10 cellular contexts compared by ENCODE assay signal in the genomic region with DNA sequence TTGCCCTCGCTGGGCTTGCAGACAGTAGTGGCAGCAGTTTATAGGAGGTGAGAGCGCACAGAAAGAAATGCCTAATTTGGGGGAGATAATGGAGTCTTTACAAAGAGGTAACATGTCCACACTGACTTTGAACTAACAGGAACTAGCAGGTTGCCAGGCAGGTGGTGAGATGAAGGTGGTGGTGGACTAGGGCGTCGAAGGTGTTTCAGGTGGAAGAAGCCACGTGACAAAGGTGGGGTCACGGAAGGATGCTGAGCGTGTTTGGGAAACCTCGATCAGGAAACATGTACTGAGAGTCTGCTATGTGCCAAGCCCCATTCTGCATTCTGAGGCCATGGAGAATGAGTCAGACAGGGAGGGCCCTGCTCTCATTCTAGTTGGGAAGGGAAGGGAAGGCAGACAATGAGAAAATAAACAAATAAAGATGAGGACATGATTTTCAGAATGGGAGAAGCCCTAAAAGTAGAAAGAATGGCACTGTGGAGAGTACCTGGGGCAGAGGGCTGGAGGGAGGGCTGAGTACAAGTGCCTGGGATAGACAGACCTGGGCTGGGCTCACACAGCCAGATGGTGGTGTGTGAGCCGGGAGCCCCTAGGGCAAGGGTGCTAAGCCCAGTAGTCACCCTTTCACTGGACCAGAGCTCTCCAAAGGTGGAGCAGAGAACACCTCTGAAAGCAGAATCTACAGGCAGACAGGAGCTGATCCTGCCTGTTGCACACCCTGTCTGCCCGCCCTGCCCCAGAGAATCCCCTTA. TPM values are rescaled to one million over a fixed set of nuclear protein-coding genes. Genes with fewer than 3 reads are reported as not detected.
DNase-seq lines count a peak whose midpoint lies in the region; ATAC-seq and TF ChIP-seq lines count a peak whose summit lies in the region.
"Had no signal": no experiment of that assay in that cellular context is flagged by ENCODE, and none has a peak within 500 bp of the region (broad histone marks: within the 10 kb centered on the region; RNA-seq: fewer than 3 reads in every experiment).

No MANE protein-coding gene starts in this region.

- no peaks in the 10 kb centered on the region for H3K36me3 ChIP-seq in lower lobe of right lung
- no peaks in the 10 kb centered on the region for H3K36me3 ChIP-seq in aorta (ENCODE audit: control insufficient read depth in 1 of 2, insufficient read depth in 2 of 2, low read length in 1 of 2)
- H3K36me3 ChIP-seq in endodermal cell (ENCODE audit: control insufficient read depth, insufficient read depth, low read length) = no peaks in the 10 kb centered on the region

- no peak for TF ChIP-seq CTCF in lower lobe of right lung (IDR thresholded peaks at IDR 0.05)
- no peak for TF ChIP-seq CTCF in GM13977 (IDR thresholded peaks at IDR 0.05; ENCODE audit: extremely low read depth, insufficient read depth, missing control alignments)
- no peak for TF ChIP-seq CTCF in endodermal cell (conservative IDR thresholded peaks at IDR 0.05)

- DNase-seq in NCI-H82 (lab: John Stamatoyannopoulos, UW) (peak; percentile 24), NCI-H82 treated with DMSO at 0.1 percent for 48 hours (lab: John Stamatoyannopoulos, UW; ENCODE audit: unreplicated experiment) (no peak), dermis blood vessel endothelial cell (peak; percentile 40), lower lobe of right lung (no peak), aorta (no peak), GM13977 (ENCODE audit: low spot score) (no peak), NCI-H187 (lab: John Stamatoyannopoulos, UW) (no peak), endodermal cell (no peak)
- DNase-seq: midbrain, NCI-H187 treated with DMSO at 0.1 percent for 48 hours had no signal

- no peaks in the 10 kb centered on the region for H3K9me3 ChIP-seq in lower lobe of right lung
- no peaks in the 10 kb centered on the region for H3K9me3 ChIP-seq in aorta (ENCODE audit: control insufficient read depth, low read length)
- no peaks in the 10 kb centered on the region for H3K9me3 ChIP-seq in endodermal cell (ENCODE audit: control insufficient read depth, low read length)

- H3K4me1 ChIP-seq in lower lobe of right lung = peaks cover 24% of the 10 kb centered on the region
- H3K4me1 ChIP-seq in aorta (ENCODE audit: control insufficient read depth in 1 of 2, insufficient read depth in 2 of 2, low read length in 2 of 2) = peaks cover 0 to 2% of the 10 kb centered on the region in 2 donors
- H3K4me1 ChIP-seq in endodermal cell (ENCODE audit: control insufficient read depth, insufficient read depth, low read length) = no peaks in the 10 kb centered on the region

- ATAC-seq in lower lobe of right lung (peak; percentile 2 to 11), aorta (ENCODE audit: low FRiP score) (peak; percentile 74)

- no peaks in the 10 kb centered on the region for H3K27me3 ChIP-seq in lower lobe of right lung (ENCODE audit: low read depth)
- H3K27me3 ChIP-seq in aorta (ENCODE audit: control insufficient read depth in 1 of 2, insufficient read depth in 2 of 2, low read length in 1 of 2) = no peaks in the 10 kb centered on the region
- peaks cover 7% of the 10 kb centered on the region for H3K27me3 ChIP-seq in endodermal cell (ENCODE audit: control insufficient read depth, insufficient read depth, low read length, poor library complexity, severe bottlenecking)

- H3K9ac ChIP-seq in endodermal cell (ENCODE audit: extremely low read depth, low read length, poor library complexity, severe bottlenecking) = no peak overlapping the region

- H3K36me3 Mint-ChIP-seq in endodermal cell (ENCODE audit: low read depth) = no peaks in the 10 kb centered on the region

- H3K27me3 Mint-ChIP-seq in endodermal cell (ENCODE audit: insufficient read depth) = peaks cover 9% of the 10 kb centered on the region

- peak overlapping the region; percentile 66 for H3K27ac ChIP-seq in lower lobe of right lung
- no peak overlapping the region for H3K27ac ChIP-seq in aorta (ENCODE audit: low read depth in 1 of 2, low read length in 2 of 2)
- no peak overlapping the region for H3K27ac ChIP-seq in endodermal cell (ENCODE audit: low read depth, low read length)

- 69 to 70% methylated on average over 10 of the region's 10 CpGs for WGBS in aorta, 2 donors
- 88 to 89% methylated on average over 8 to 10 of the region's 10 CpGs for WGBS in endodermal cell (ENCODE audit: insufficient coverage in 1 of 2, insufficient read length in 1 of 2), 2 experiments

- peaks cover 2% of the 10 kb centered on the region for H3K4me1 Mint-ChIP-seq in endodermal cell

- H3K9me3 Mint-ChIP-seq in endodermal cell = no peaks in the 10 kb centered on the region

- in situ Hi-C loops in GM13977 (cut with MboI; ENCODE audit: low pct_unique_long_range_greater_than_20kb, low sequenced_read_pairs, unreplicated experiment) = no loop called here

- H3K4me3 Mint-ChIP-seq in endodermal cell = no peak overlapping the region

- intact Hi-C loops in lower lobe of right lung (cut with DNase I) (no loop called here), aorta (cut with DNase I) (loop anchor here in 1 of 2 donors (2.0 to 10.0 kb wide), 5 partner anchors 42 to 483 kb away; a partner anchor contains a TSS)

- no peak overlapping the region for H3K27ac Mint-ChIP-seq in endodermal cell

- H3K4me3 ChIP-seq in lower lobe of right lung (no peak overlapping the region), aorta (ENCODE audit: low read length in 2 of 2) (no peak overlapping the region), endodermal cell (ENCODE audit: low read length) (no peak overlapping the region)

RNA-seq across cellular contexts. Expression of a gene that starts 16.2 kb away (rescaled TPM):
- total RNA-seq in dermis blood vessel endothelial cell (182 and 330 TPM in 2 replicates), lower lobe of right lung (162 TPM), aorta (100 to 1,000 TPM; 597 to 862 TPM), endodermal cell (not detected)
- polyA plus RNA-seq in aorta = 1,000 to 10,000 TPM in 1 of 2 donors, 100 to 1,000 TPM in 1; 405 to 1,814 TPM
- polyA plus RNA-seq in endodermal cell (2013, experiment 1 of 2) = 4.1 TPM
- 4.0 TPM for polyA plus RNA-seq in endodermal cell (2013, experiment 2 of 2)

Comparison
In these comparisons a context has a peak if more than half of its experiments do, and no peak if none do; other contexts are left out.
1. DNase-seq: peak in NCI-H82 (single experiment) and dermis blood vessel endothelial cell (single experiment); none in NCI-H82 treated with DMSO at 0.1 percent for 48 hours (single experiment), lower lobe of right lung (single experiment), aorta (0 of 2), GM13977 (single experiment), NCI-H187 (0 of 2) and endodermal cell (single experiment).
2. RNA of a gene that starts 16.2 kb away (total RNA-seq): 597 to 862 TPM in aorta, 182 to 330 TPM in dermis blood vessel endothelial cell and 162 TPM in lower lobe of right lung (single experiment); not detected in endodermal cell; every median in the first group is over 100 times any median in the second.